ENCODE assay signal across 8 cellular contexts in genomic region chr3:10010546-10011465, GRCh38. TPM values are rescaled to one million over a fixed set of nuclear protein-coding genes. Genes with fewer than 3 reads are reported as not detected.
DNase-seq lines count a peak whose midpoint lies in the region; ATAC-seq and TF ChIP-seq lines count a peak whose summit lies in the region.

No MANE protein-coding gene starts in this region.

- peak; percentile 52 for DNase-seq in DMS53 treated with DMSO at 0.1 percent for 48 hours (lab: John Stamatoyannopoulos, UW; ENCODE audit: unreplicated experiment)
- peak; percentile 87 for DNase-seq in KBM-7
- no peak for DNase-seq in Panc1 (ENCODE audit: low read depth, low spot score)
- peak; percentile 85 for DNase-seq in activated T-helper 1 cell treated with anti-CD3 and anti-CD28 coated beads, Interleukin-12 subunit alpha, Interleukin-12 subunit beta, Interleukin-2, Interleukin-4 antibody, amounts not matched to agents 30 ng/mL and 10 ng/mL and 1 ng/mL, durations not matched to agents 14 hours and 24 hours and 36 hours (ENCODE audit: low spot score)
- peak; percentile 88 for DNase-seq in fibroblast of gingiva (ENCODE audit: low read depth)
- peak; percentile 73 for DNase-seq in naive B cell
- peak; percentile 48 to 75 for DNase-seq in stimulated activated CD8-positive, alpha-beta memory T cell treated with anti-CD3 and anti-CD28 coated beads, Interleukin-7, amount 100 ng/mL, for 4 hours (ENCODE audit: low read depth in 2 of 2)

- H3K36me3 ChIP-seq in Panc1 (ENCODE audit: control insufficient read depth, insufficient read depth, low read length): no peaks in the 10 kb centered on the region

- H3K4me3 Mint-ChIP-seq in activated T-helper 1 cell treated with anti-CD3 and anti-CD28 coated beads, Interleukin-12 subunit alpha, Interleukin-12 subunit beta, Interleukin-2, Interleukin-4 antibody, amounts not matched to agents 30 ng/mL and 10 ng/mL and 1 ng/mL, durations not matched to agents 14 hours and 24 hours and 36 hours: peak overlapping the region; percentile 70
- peak overlapping the region; percentile 3 to 87 (median 78) for H3K4me3 Mint-ChIP-seq in naive B cell

- POLR2A ChIA-PET in Panc1 (lab: Charles Lee): interaction anchor here (0.7 kb wide), 1 partner anchor 383 kb away, joined by 14 read pairs; no protein-coding TSS in a partner anchor

- H3K27me3 Mint-ChIP-seq in activated T-helper 1 cell treated with anti-CD3 and anti-CD28 coated beads, Interleukin-12 subunit alpha, Interleukin-12 subunit beta, Interleukin-2, Interleukin-4 antibody, amounts not matched to agents 30 ng/mL and 10 ng/mL and 1 ng/mL, durations not matched to agents 14 hours and 24 hours and 36 hours (ENCODE audit: insufficient read depth): peaks cover 4% of the 10 kb centered on the region
- H3K27me3 Mint-ChIP-seq in naive B cell: peaks cover 0 to 6% (median 0%) of the 10 kb centered on the region in 3 donors

- no peak overlapping the region for H3K27ac Mint-ChIP-seq in activated T-helper 1 cell treated with anti-CD3 and anti-CD28 coated beads, Interleukin-12 subunit alpha, Interleukin-12 subunit beta, Interleukin-2, Interleukin-4 antibody, amounts not matched to agents 30 ng/mL and 10 ng/mL and 1 ng/mL, durations not matched to agents 14 hours and 24 hours and 36 hours
- peak overlapping the region in 4 of 6 donors; percentile 46 to 89 (median 61) for H3K27ac Mint-ChIP-seq in naive B cell

- CTCF ChIA-PET in Panc1 (lab: Charles Lee): interaction anchor here (0.6 to 0.9 kb wide), 2 partner anchors 64 to 155 kb away, joined by 3 to 5 read pairs; no protein-coding TSS in a partner anchor

- peak overlapping the region; percentile 57 to 69 for H3K4me3 ChIP-seq in Panc1 (ENCODE audit: low read depth in 2 of 2, low read length in 2 of 2)

- TF ChIP-seq CTCF in Panc1 (IDR thresholded peaks at IDR 0.05): no peak

- H3K9me3 Mint-ChIP-seq in activated T-helper 1 cell treated with anti-CD3 and anti-CD28 coated beads, Interleukin-12 subunit alpha, Interleukin-12 subunit beta, Interleukin-2, Interleukin-4 antibody, amounts not matched to agents 30 ng/mL and 10 ng/mL and 1 ng/mL, durations not matched to agents 14 hours and 24 hours and 36 hours: no peaks in the 10 kb centered on the region
- no peaks in the 10 kb centered on the region for H3K9me3 Mint-ChIP-seq in naive B cell

- no peaks in the 10 kb centered on the region for H3K9me3 ChIP-seq in Panc1 (ENCODE audit: control insufficient read depth, insufficient read depth, low read depth, low read length)

- peaks cover 11% of the 10 kb centered on the region for H3K4me1 ChIP-seq in Panc1 (ENCODE audit: control insufficient read depth, insufficient read depth, low read length)

- H3K4me1 Mint-ChIP-seq in activated T-helper 1 cell treated with anti-CD3 and anti-CD28 coated beads, Interleukin-12 subunit alpha, Interleukin-12 subunit beta, Interleukin-2, Interleukin-4 antibody, amounts not matched to agents 30 ng/mL and 10 ng/mL and 1 ng/mL, durations not matched to agents 14 hours and 24 hours and 36 hours (ENCODE audit: low read depth): peaks cover 29% of the 10 kb centered on the region
- peaks cover 13 to 33% (median 24%) of the 10 kb centered on the region in 3 donors for H3K4me1 Mint-ChIP-seq in naive B cell

- peak overlapping the region; percentile 57; the same call in 1 of the 2 replicates for H3K27ac ChIP-seq in Panc1 (ENCODE audit: low read length)

- in situ Hi-C loops in KBM-7 (cut with MboI; ENCODE audit: low pct_unique_long_range_greater_than_20kb, low sequenced_read_pairs) (no loop called here), Panc1 (cut with HindIII; ENCODE audit: low pct_unique_long_range_greater_than_20kb, low sequenced_read_pairs) (no loop called here)

- no TSS peak for BruUV-seq in Panc1 (replicated peaks; lab: Mats Ljungman, UMichigan)

- peak; percentile 87 for ATAC-seq in GM21717 (IDR thresholded peaks at IDR 0.05; ENCODE audit: unreplicated experiment)
- ATAC-seq in Panc1: peak; percentile 88
- ATAC-seq in naive B cell (ENCODE audit: low read depth in 2 of 2): peak; percentile 72 to 75

- H3K27me3 ChIP-seq in Panc1 (ENCODE audit: control insufficient read depth, insufficient read depth, low read length): no peaks in the 10 kb centered on the region

- no peaks in the 10 kb centered on the region for H3K36me3 Mint-ChIP-seq in activated T-helper 1 cell treated with anti-CD3 and anti-CD28 coated beads, Interleukin-12 subunit alpha, Interleukin-12 subunit beta, Interleukin-2, Interleukin-4 antibody, amounts not matched to agents 30 ng/mL and 10 ng/mL and 1 ng/mL, durations not matched to agents 14 hours and 24 hours and 36 hours (ENCODE audit: low read depth)
- H3K36me3 Mint-ChIP-seq in naive B cell: no peaks in the 10 kb centered on the region

- intact Hi-C loops in Panc1 (cut with micrococcal nuclease; ENCODE audit: unreplicated experiment): no loop called here
- intact Hi-C loops in activated T-helper 1 cell treated with anti-CD3 and anti-CD28 coated beads, Interleukin-12 subunit alpha, Interleukin-12 subunit beta, Interleukin-2, Interleukin-4 antibody, amounts not matched to agents 30 ng/mL and 10 ng/mL and 1 ng/mL, durations not matched to agents 14 hours and 24 hours and 36 hours (cut with micrococcal nuclease): loop anchor here (1.0 to 5.0 kb wide), 6 partner anchors 15 to 311 kb away; partner anchors contain the start of genes BRK1, BRPF1, FANCD2 and JAGN1

RNA-seq across cellular contexts. Expression of gene FANCD2, which starts 15.4 kb away (rescaled TPM):
- total RNA-seq in Panc1 (2021; ENCODE audit: unreplicated experiment): 20.0 TPM
- polyA plus RNA-seq in Panc1 (2012; ENCODE audit: insufficient read length): 7.3 TPM
- total RNA-seq in activated T-helper 1 cell treated with anti-CD3 and anti-CD28 coated beads, Interleukin-12 subunit alpha, Interleukin-12 subunit beta, Interleukin-2, Interleukin-4 antibody, amounts not matched to agents 30 ng/mL and 10 ng/mL and 1 ng/mL, durations not matched to agents 14 hours and 24 hours and 36 hours: 63.4 and 64.2 TPM in 2 replicates
- 10 to 100 TPM in 4 of 6 donors, 1 to 10 TPM in 2; 6.7 to 13.6 (median 11.2) TPM for polyA plus RNA-seq in naive B cell (ENCODE audit: low read depth in 6 of 6)

RNA-seq across cellular contexts. Expression of gene EMC3, which starts 24.2 kb away (rescaled TPM):
- total RNA-seq in Panc1 (2021; ENCODE audit: unreplicated experiment): 42.0 TPM
- polyA plus RNA-seq in Panc1 (2012; ENCODE audit: insufficient read length): 51.9 TPM
- 38.8 and 43.1 TPM in 2 replicates for total RNA-seq in activated T-helper 1 cell treated with anti-CD3 and anti-CD28 coated beads, Interleukin-12 subunit alpha, Interleukin-12 subunit beta, Interleukin-2, Interleukin-4 antibody, amounts not matched to agents 30 ng/mL and 10 ng/mL and 1 ng/mL, durations not matched to agents 14 hours and 24 hours and 36 hours
- polyA plus RNA-seq in naive B cell (ENCODE audit: low read depth in 6 of 6): 10 to 100 TPM; 43.5 to 72.0 (median 54.8) TPM

RNA-seq across cellular contexts. Expression of gene PRRT3, which starts 58.6 kb away (rescaled TPM):
- 1.1 TPM for total RNA-seq in Panc1 (2021; ENCODE audit: unreplicated experiment)
- 2.3 TPM for polyA plus RNA-seq in Panc1 (2012; ENCODE audit: insufficient read length)
- total RNA-seq in activated T-helper 1 cell treated with anti-CD3 and anti-CD28 coated beads, Interleukin-12 subunit alpha, Interleukin-12 subunit beta, Interleukin-2, Interleukin-4 antibody, amounts not matched to agents 30 ng/mL and 10 ng/mL and 1 ng/mL, durations not matched to agents 14 hours and 24 hours and 36 hours: 16.4 and 16.8 TPM in 2 replicates
- polyA plus RNA-seq in naive B cell (ENCODE audit: low read depth in 6 of 6): under 1 TPM; 0.22 to 0.82 (median 0.52) TPM
